1 cellular context compared by ENCODE assay signal in the genomic region with DNA sequence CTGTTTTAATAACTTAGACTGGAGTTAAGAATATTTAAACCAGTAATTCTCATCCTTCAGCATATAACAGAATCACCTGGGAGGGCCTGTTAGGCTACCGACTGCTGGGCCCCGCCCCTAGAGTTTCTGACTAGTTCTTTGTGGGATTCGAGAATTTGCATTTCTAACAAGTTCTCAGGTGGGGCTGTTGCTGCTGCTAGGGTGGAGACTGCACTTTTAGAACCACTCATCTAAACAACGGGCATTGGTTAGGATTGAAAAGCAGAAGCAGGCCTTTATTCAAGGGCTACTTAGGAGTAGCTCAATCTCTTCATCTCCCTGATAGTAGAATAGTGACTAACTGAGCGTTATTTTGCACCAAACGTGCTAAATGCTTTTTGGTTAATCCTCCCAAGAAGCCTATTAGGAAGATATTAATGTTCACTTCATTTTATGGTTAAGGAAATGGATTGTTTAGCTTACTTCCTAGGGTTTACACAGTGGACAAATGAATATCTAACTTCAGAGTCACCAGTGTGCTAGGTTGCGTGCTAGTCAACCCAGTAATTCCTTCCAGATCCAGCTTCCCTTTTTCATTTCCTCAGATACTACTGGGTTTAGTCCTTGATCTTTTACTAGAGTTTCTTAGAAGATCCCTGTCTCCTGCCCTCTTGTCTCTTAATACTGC.
TF ChIP-seq lines count a peak whose summit lies in the region.

No MANE protein-coding gene starts in this region.

TF ChIP-seq in GM23338, 12 proteins besides CTCF, POLR2A, EP300 and RAD21 (continued from another document):
- TF ChIP-seq EZH2phosphoT487 (IDR thresholded peaks at IDR 0.05; ENCODE audit: unreplicated experiment) (no peak), NANOG (IDR thresholded peaks at IDR 0.05; ENCODE audit: borderline replicate concordance) (no peak)
